Comparison of ENCODE assay signal across 8 cellular contexts in genomic region chr1:112674440-112674985, GRCh38. TPM values are rescaled to one million over a fixed set of nuclear protein-coding genes. Genes with fewer than 3 reads are reported as not detected.
DNase-seq lines count a peak whose midpoint lies in the region; ATAC-seq and TF ChIP-seq lines count a peak whose summit lies in the region.

A gene with protein sequence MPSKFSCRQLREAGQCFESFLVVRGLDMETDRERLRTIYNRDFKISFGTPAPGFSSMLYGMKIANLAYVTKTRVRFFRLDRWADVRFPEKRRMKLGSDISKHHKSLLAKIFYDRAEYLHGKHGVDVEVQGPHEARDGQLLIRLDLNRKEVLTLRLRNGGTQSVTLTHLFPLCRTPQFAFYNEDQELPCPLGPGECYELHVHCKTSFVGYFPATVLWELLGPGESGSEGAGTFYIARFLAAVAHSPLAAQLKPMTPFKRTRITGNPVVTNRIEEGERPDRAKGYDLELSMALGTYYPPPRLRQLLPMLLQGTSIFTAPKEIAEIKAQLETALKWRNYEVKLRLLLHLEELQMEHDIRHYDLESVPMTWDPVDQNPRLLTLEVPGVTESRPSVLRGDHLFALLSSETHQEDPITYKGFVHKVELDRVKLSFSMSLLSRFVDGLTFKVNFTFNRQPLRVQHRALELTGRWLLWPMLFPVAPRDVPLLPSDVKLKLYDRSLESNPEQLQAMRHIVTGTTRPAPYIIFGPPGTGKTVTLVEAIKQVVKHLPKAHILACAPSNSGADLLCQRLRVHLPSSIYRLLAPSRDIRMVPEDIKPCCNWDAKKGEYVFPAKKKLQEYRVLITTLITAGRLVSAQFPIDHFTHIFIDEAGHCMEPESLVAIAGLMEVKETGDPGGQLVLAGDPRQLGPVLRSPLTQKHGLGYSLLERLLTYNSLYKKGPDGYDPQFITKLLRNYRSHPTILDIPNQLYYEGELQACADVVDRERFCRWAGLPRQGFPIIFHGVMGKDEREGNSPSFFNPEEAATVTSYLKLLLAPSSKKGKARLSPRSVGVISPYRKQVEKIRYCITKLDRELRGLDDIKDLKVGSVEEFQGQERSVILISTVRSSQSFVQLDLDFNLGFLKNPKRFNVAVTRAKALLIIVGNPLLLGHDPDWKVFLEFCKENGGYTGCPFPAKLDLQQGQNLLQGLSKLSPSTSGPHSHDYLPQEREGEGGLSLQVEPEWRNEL (plus strand): TSS chr1:112674659. CDS start chr1:112674913, 254 bp downstream.

- peak within 1 kb of the TSS; percentile 89 for H3K14ac ChIP-seq in trophoblast cell (ENCODE audit: low read length)

- H3K9ac ChIP-seq in DND-41 (ENCODE audit: low read depth, low read length) (peak within 1 kb of the TSS; percentile 86), MM.1S (ENCODE audit: low read length) (peak within 1 kb of the TSS; percentile 50; the same call in 1 of the 2 replicates), SU-DHL-6 (ENCODE audit: low read length) (peak within 1 kb of the TSS; percentile 55), adipocyte (ENCODE audit: low read length) (peak within 1 kb of the TSS; percentile 92), trophoblast cell (ENCODE audit: low read length) (peak within 1 kb of the TSS; percentile 50)

- peak within 1 kb of the TSS; percentile 58 to 68 for H3K4me3 ChIP-seq in DND-41 (ENCODE audit: low read depth in 1 of 2, low read length in 2 of 2)
- H3K4me3 ChIP-seq in H7 (ENCODE audit: insufficient read depth, low read depth, low read length) = peak within 1 kb of the TSS; percentile 82
- peak within 1 kb of the TSS; percentile 71 for H3K4me3 ChIP-seq in MM.1S (ENCODE audit: low read length)
- peak within 1 kb of the TSS; percentile 48 for H3K4me3 ChIP-seq in SU-DHL-6 (ENCODE audit: insufficient read depth, low read length, poor library complexity, severe bottlenecking)
- peak within 1 kb of the TSS; percentile 91 for H3K4me3 ChIP-seq in adipocyte (ENCODE audit: low read length)
- H3K4me3 ChIP-seq in cardiac muscle cell = peak within 1 kb of the TSS; percentile 65
- peak within 1 kb of the TSS; percentile 77 for H3K4me3 ChIP-seq in trophoblast cell (ENCODE audit: low read depth, low read length)

- peak within 1 kb of the TSS; percentile 43 for H3K4ac ChIP-seq in trophoblast cell (ENCODE audit: low read depth, low read length)

- peak within 1 kb of the TSS; percentile 95 for H3K4me2 ChIP-seq in DND-41 (ENCODE audit: insufficient read depth, low read length)
- H3K4me2 ChIP-seq in MM.1S (ENCODE audit: low read depth, low read length) = peak within 1 kb of the TSS; percentile 86
- peak within 1 kb of the TSS; percentile 69 for H3K4me2 ChIP-seq in SU-DHL-6 (ENCODE audit: low read depth, low read length, poor library complexity, severe bottlenecking)
- peak within 1 kb of the TSS; percentile 71 for H3K4me2 ChIP-seq in trophoblast cell (ENCODE audit: low read length)

- DNase-seq in DND-41 (peak; percentile 76), H7 (peak; percentile 89), MM.1S (peak; percentile 45), adipocyte (ENCODE audit: low read depth) (peak; percentile 85), cardiac muscle cell (ENCODE audit: low read depth in 1 of 2, low spot score in 1 of 2) (peak; percentile 80 to 83), trophoblast cell (peak; percentile 41 to 73), ureter (ENCODE audit: low spot score) (peak; percentile 71)

- peak within 1 kb of the TSS; percentile 76 for H4K91ac ChIP-seq in trophoblast cell (ENCODE audit: low read depth, low read length)

- H3K18ac ChIP-seq in trophoblast cell (ENCODE audit: low read length) = peak within 1 kb of the TSS; percentile 85

- no peaks in the 10 kb centered on the region for H3K9me2 ChIP-seq in MM.1S (replicated peaks; ENCODE audit: insufficient read depth, low read length)
- H3K9me2 ChIP-seq in SU-DHL-6 (replicated peaks; ENCODE audit: insufficient read depth, low read length) = no peaks in the 10 kb centered on the region

- peaks cover 14% of the 10 kb centered on the region for H3K79me1 ChIP-seq in trophoblast cell (ENCODE audit: low read length)

- WGBS in trophoblast cell (ENCODE audit: extremely low coverage, insufficient coverage, insufficient read length) = no CpG with 5 or more reads among the region's 30 CpGs

- peaks cover 13% of the 10 kb centered on the region; the same call in 1 of the 2 replicates for H3F3A ChIP-seq in MM.1S (ENCODE audit: insufficient read depth, low read length)
- H3F3A ChIP-seq in SU-DHL-6 (ENCODE audit: insufficient read depth) = peaks cover 27% of the 10 kb centered on the region

- peak within 1 kb of the TSS; percentile 3 for H2AK5ac ChIP-seq in trophoblast cell (ENCODE audit: low read length)

- no peak within 1 kb of the TSS for H3K23ac ChIP-seq in trophoblast cell (ENCODE audit: low read length)

- ATAC-seq in DND-41 (ENCODE audit: insufficient read depth, low read depth) = peak; percentile 74

- H3K4me1 ChIP-seq in DND-41 (ENCODE audit: insufficient read depth, low read length) (peaks cover 34% of the 10 kb centered on the region), MM.1S (ENCODE audit: low read length) (no peaks in the 10 kb centered on the region), adipocyte (ENCODE audit: control insufficient read depth, insufficient read depth, low read length) (peaks cover 19% of the 10 kb centered on the region), cardiac muscle cell (ENCODE audit: low read depth) (peaks cover 6% of the 10 kb centered on the region), trophoblast cell (ENCODE audit: control insufficient read depth in 1 of 2, insufficient read depth in 2 of 2, low read length in 2 of 2) (peaks cover 0 to 5% of the 10 kb centered on the region in 2 experiments)

- peak within 1 kb of the TSS; percentile 17 for H4K12ac ChIP-seq in trophoblast cell (ENCODE audit: low read depth, low read length)

- H3K36me3 ChIP-seq in DND-41 (ENCODE audit: insufficient read depth, low read length) (peaks cover 43% of the 10 kb centered on the region), H7 (replicated peaks; ENCODE audit: control insufficient read depth, insufficient read depth, low read length) (peaks cover 2% of the 10 kb centered on the region; the same call in 1 of the 2 replicates), MM.1S (replicated peaks; ENCODE audit: insufficient read depth, low read length) (no peaks in the 10 kb centered on the region; the same call in 1 of the 2 replicates), SU-DHL-6 (ENCODE audit: low read length) (peaks cover 18% of the 10 kb centered on the region; the same call in 1 of the 2 replicates), adipocyte (ENCODE audit: control insufficient read depth, insufficient read depth, low read length, severe bottlenecking) (peaks cover 28% of the 10 kb centered on the region), cardiac muscle cell (peaks cover 11% of the 10 kb centered on the region), trophoblast cell (ENCODE audit: control insufficient read depth in 1 of 2, insufficient read depth in 2 of 2, low read length in 2 of 2) (peaks cover 2 to 5% of the 10 kb centered on the region in 2 experiments)

- no peaks in the 10 kb centered on the region for H3K9me3 ChIP-seq in DND-41 (ENCODE audit: insufficient read depth, low read length, severe bottlenecking)
- H3K9me3 ChIP-seq in MM.1S (replicated peaks; ENCODE audit: insufficient read depth, low read length) = no peaks in the 10 kb centered on the region
- no peaks in the 10 kb centered on the region for H3K9me3 ChIP-seq in SU-DHL-6 (ENCODE audit: insufficient read depth, low read length)
- H3K9me3 ChIP-seq in adipocyte (ENCODE audit: control insufficient read depth, low read length) = no peaks in the 10 kb centered on the region
- H3K9me3 ChIP-seq in cardiac muscle cell (ENCODE audit: low read depth) = no peaks in the 10 kb centered on the region
- H3K9me3 ChIP-seq in trophoblast cell (ENCODE audit: insufficient read depth, low read depth, low read length) = no peaks in the 10 kb centered on the region

- H4K20me1 ChIP-seq in DND-41 (ENCODE audit: insufficient read depth, low read length) = no peaks in the 10 kb centered on the region
- H4K20me1 ChIP-seq in MM.1S (ENCODE audit: insufficient read depth, low read length) = no peaks in the 10 kb centered on the region
- no peaks in the 10 kb centered on the region for H4K20me1 ChIP-seq in SU-DHL-6 (ENCODE audit: low read depth, low read length)

- peak within 1 kb of the TSS; percentile 56 for H2BK120ac ChIP-seq in trophoblast cell (ENCODE audit: insufficient read depth, low read length, poor library complexity)

- H3K27me3 ChIP-seq in DND-41 (ENCODE audit: insufficient read depth, low read length, poor library complexity) (no peaks in the 10 kb centered on the region), H7 (ENCODE audit: control insufficient read depth, insufficient read depth, low read length) (peaks cover 3% of the 10 kb centered on the region), MM.1S (replicated peaks; ENCODE audit: insufficient read depth, low read length) (no peaks in the 10 kb centered on the region), SU-DHL-6 (ENCODE audit: low read length) (no peaks in the 10 kb centered on the region), adipocyte (replicated peaks; ENCODE audit: control insufficient read depth, insufficient read depth, low read length) (no peaks in the 10 kb centered on the region), cardiac muscle cell (no peaks in the 10 kb centered on the region), trophoblast cell (ENCODE audit: insufficient read depth, low read length) (no peaks in the 10 kb centered on the region)

- peak within 1 kb of the TSS; percentile 50 for H2BK5ac ChIP-seq in trophoblast cell (ENCODE audit: low read depth, low read length, poor library complexity)

- H4K8ac ChIP-seq in trophoblast cell (ENCODE audit: low read depth, low read length) = peak within 1 kb of the TSS; percentile 33

- H2AFZ ChIP-seq in DND-41 (ENCODE audit: low read depth, low read length) (peak within 1 kb of the TSS; percentile 93), MM.1S (ENCODE audit: low read length) (peak within 1 kb of the TSS; percentile 38), SU-DHL-6 (ENCODE audit: low read depth, low read length, severe bottlenecking) (peak within 1 kb of the TSS; percentile 40), trophoblast cell (ENCODE audit: insufficient read depth, low read length, poor library complexity) (peak within 1 kb of the TSS; percentile 61)

- TF ChIP-seq CTCF in DND-41 (IDR thresholded peaks at IDR 0.05; ENCODE audit: borderline replicate concordance, extremely low read depth, low read length, poor library complexity, severe bottlenecking) = no peak
- no peak for TF ChIP-seq CTCF in MM.1S (IDR thresholded peaks at IDR 0.05; ENCODE audit: low read length)
- no peak for TF ChIP-seq CTCF in SU-DHL-6 (IDR thresholded peaks at IDR 0.05; ENCODE audit: insufficient read depth, low read length, poor library complexity, severe bottlenecking)
- no peak for TF ChIP-seq CTCF in cardiac muscle cell (IDR thresholded peaks at IDR 0.05; ENCODE audit: low read depth, low read length)

- H3K79me2 ChIP-seq in DND-41 (ENCODE audit: insufficient read depth, low read length) = peaks cover 49% of the 10 kb centered on the region
- no peaks in the 10 kb centered on the region for H3K79me2 ChIP-seq in MM.1S (ENCODE audit: low read length)
- H3K79me2 ChIP-seq in SU-DHL-6 (ENCODE audit: insufficient read depth, low read length) = no peaks in the 10 kb centered on the region
- peaks cover 12% of the 10 kb centered on the region for H3K79me2 ChIP-seq in trophoblast cell (ENCODE audit: control insufficient read depth, insufficient read depth, low read length, poor library complexity)

- peak within 1 kb of the TSS; percentile 88 for H3K27ac ChIP-seq in DND-41 (ENCODE audit: low read length)
- no peak within 1 kb of the TSS; the same call in 1 of the 2 replicates for H3K27ac ChIP-seq in MM.1S (ENCODE audit: low read length)
- no peak within 1 kb of the TSS for H3K27ac ChIP-seq in SU-DHL-6 (ENCODE audit: low read depth, low read length)
- peak within 1 kb of the TSS; percentile 83 for H3K27ac ChIP-seq in cardiac muscle cell
- peak within 1 kb of the TSS; percentile 68 for H3K27ac ChIP-seq in trophoblast cell (ENCODE audit: low read depth, low read length)

- H2BK12ac ChIP-seq in trophoblast cell (ENCODE audit: low read length) = no peak within 1 kb of the TSS

RNA-seq across cellular contexts. Expression of the gene that starts here (rescaled TPM):
- total RNA-seq in H7 (2014; rRNA removed; shearing (Covaris generic)) = 54.5 and 57.1 TPM in 2 replicates
- total RNA-seq in cardiac muscle cell (78.2 and 96.2 TPM in 2 replicates), ureter (92.3 TPM)
- 62.0 and 86.0 TPM in 2 replicates for polyA plus RNA-seq in cardiac muscle cell
- 55.1 and 55.6 TPM in 2 replicates for polyA plus RNA-seq in trophoblast cell (2013)

Comparison
In these comparisons a context has a peak if more than half of its experiments do, and no peak if none do; other contexts are left out.
1. H2AFZ ChIP-seq: peak in every context shown above with its lines; median percentile 93 in DND-41; 61 in trophoblast cell; 40 in SU-DHL-6; 38 in MM.1S.
2. H3K27ac ChIP-seq: peak in DND-41 (single experiment), cardiac muscle cell (single experiment) and trophoblast cell (single experiment); none in MM.1S (single experiment) and SU-DHL-6 (single experiment).
3. Peak in every context shown above with its lines, with median percentiles within 50 percentile points of each other: DNase-seq, H3K4me2 ChIP-seq, H3K4me3 ChIP-seq and H3K9ac ChIP-seq.